ENCODE assay signal across 1 cellular context in genomic region chr11:103529217-103529684, GRCh38.
TF ChIP-seq lines count a peak whose summit lies in the region.

No MANE protein-coding gene starts in this region.

TF ChIP-seq in GM23338, 12 proteins besides CTCF, POLR2A, EP300 and RAD21 (continued from another document):
- TF ChIP-seq, protein P1, sequence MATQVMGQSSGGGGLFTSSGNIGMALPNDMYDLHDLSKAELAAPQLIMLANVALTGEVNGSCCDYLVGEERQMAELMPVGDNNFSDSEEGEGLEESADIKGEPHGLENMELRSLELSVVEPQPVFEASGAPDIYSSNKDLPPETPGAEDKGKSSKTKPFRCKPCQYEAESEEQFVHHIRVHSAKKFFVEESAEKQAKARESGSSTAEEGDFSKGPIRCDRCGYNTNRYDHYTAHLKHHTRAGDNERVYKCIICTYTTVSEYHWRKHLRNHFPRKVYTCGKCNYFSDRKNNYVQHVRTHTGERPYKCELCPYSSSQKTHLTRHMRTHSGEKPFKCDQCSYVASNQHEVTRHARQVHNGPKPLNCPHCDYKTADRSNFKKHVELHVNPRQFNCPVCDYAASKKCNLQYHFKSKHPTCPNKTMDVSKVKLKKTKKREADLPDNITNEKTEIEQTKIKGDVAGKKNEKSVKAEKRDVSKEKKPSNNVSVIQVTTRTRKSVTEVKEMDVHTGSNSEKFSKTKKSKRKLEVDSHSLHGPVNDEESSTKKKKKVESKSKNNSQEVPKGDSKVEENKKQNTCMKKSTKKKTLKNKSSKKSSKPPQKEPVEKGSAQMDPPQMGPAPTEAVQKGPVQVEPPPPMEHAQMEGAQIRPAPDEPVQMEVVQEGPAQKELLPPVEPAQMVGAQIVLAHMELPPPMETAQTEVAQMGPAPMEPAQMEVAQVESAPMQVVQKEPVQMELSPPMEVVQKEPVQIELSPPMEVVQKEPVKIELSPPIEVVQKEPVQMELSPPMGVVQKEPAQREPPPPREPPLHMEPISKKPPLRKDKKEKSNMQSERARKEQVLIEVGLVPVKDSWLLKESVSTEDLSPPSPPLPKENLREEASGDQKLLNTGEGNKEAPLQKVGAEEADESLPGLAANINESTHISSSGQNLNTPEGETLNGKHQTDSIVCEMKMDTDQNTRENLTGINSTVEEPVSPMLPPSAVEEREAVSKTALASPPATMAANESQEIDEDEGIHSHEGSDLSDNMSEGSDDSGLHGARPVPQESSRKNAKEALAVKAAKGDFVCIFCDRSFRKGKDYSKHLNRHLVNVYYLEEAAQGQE (IDR thresholded peaks at IDR 0.05; ENCODE audit: unreplicated experiment), result no peak
- no peak for TF ChIP-seq POLR2AphosphoS5 (IDR thresholded peaks at IDR 0.05; ENCODE audit: low read depth)
